ENCODE assay signal across 21 cellular contexts in genomic region chr3:3708769-3709115, GRCh38.
"Had no signal": no experiment of that assay in that cellular context is flagged by ENCODE, and none has a peak within 500 bp of the region (broad histone marks: within the 10 kb centered on the region; RNA-seq: fewer than 3 reads in every experiment).

No MANE protein-coding gene starts in this region.

- H3K27me3 ChIP-seq: brain microvascular endothelial cell, esophagus muscularis mucosa, sigmoid colon had no signal

- H3K4me3 Mint-ChIP-seq: activated CD4-positive, alpha-beta T cell treated with anti-CD3 and anti-CD28 coated beads, Interleukin-2, amount 10 ng/mL, durations not matched to agents 7 days and 5 days; activated CD8-positive, alpha-beta T cell treated with anti-CD3 and anti-CD28 coated beads, Interleukin-2, amount 10 ng/mL, durations not matched to agents 7 days and 5 days; activated T-helper 1 cell treated with anti-CD3 and anti-CD28 coated beads, Interleukin-12 subunit alpha, Interleukin-12 subunit beta, Interleukin-2, Interleukin-4 antibody, amounts not matched to agents 30 ng/mL and 10 ng/mL and 1 ng/mL, durations not matched to agents 14 hours and 24 hours and 36 hours; dendritic cell treated with granulocyte-macrophage colony-stimulating factor and Interleukin-4, amounts not matched to agents 40 ng/mL and 50 ng/mL, for 4 days had no signal

- DNase-seq: activated CD4-positive, alpha-beta T cell treated with anti-CD3 and anti-CD28 coated beads, Interleukin-2, amount 10 ng/mL, durations not matched to agents 7 days and 5 days; activated CD4-positive, CD25-positive, alpha-beta regulatory T cell treated with anti-CD3 and anti-CD28 coated beads, Interleukin-2, amount 50 U/mL, for 72 hours; activated CD8-positive, alpha-beta T cell treated with anti-CD3 and anti-CD28 coated beads, Interleukin-2, amount 10 ng/mL, durations not matched to agents 7 days and 5 days; activated gamma-delta T cell; activated naive CD4-positive, alpha-beta T cell treated with anti-CD3 and anti-CD28 coated beads, Interleukin-2, amount 50 U/mL, for 16 hours; aorta; brain microvascular endothelial cell; caudate nucleus; effector CD4-positive, alpha-beta T cell; glutamatergic neuron; hippocampal formation; left ventricle myocardium superior; occipital lobe; posterior cingulate gyrus; sigmoid colon; stimulated activated CD4-positive, alpha-beta T cell treated with anti-CD3 and anti-CD28 coated beads, Interleukin-4, amount 100 ng/mL, for 1 hour; stimulated activated naive CD4-positive, alpha-beta T cell treated with Interleukin-2 at 50 U/mL for 16 hours had no signal

- H3K27ac Mint-ChIP-seq: activated CD4-positive, alpha-beta T cell treated with anti-CD3 and anti-CD28 coated beads, Interleukin-2, amount 10 ng/mL, durations not matched to agents 7 days and 5 days; activated CD8-positive, alpha-beta T cell treated with anti-CD3 and anti-CD28 coated beads, Interleukin-2, amount 10 ng/mL, durations not matched to agents 7 days and 5 days; activated T-helper 1 cell treated with anti-CD3 and anti-CD28 coated beads, Interleukin-12 subunit alpha, Interleukin-12 subunit beta, Interleukin-2, Interleukin-4 antibody, amounts not matched to agents 30 ng/mL and 10 ng/mL and 1 ng/mL, durations not matched to agents 14 hours and 24 hours and 36 hours; dendritic cell treated with granulocyte-macrophage colony-stimulating factor and Interleukin-4, amounts not matched to agents 40 ng/mL and 50 ng/mL, for 4 days had no signal

- H3K27me3 Mint-ChIP-seq: activated CD4-positive, alpha-beta T cell treated with anti-CD3 and anti-CD28 coated beads, Interleukin-2, amount 10 ng/mL, durations not matched to agents 7 days and 5 days; dendritic cell treated with granulocyte-macrophage colony-stimulating factor and Interleukin-4, amounts not matched to agents 40 ng/mL and 50 ng/mL, for 4 days had no signal

- ATAC-seq: activated CD8-positive, alpha-beta T cell treated with anti-CD3 and anti-CD28 coated beads, Interleukin-2, amount 10 ng/mL, durations not matched to agents 7 days and 5 days; left ventricle myocardium superior had no signal

- H3K9me3 ChIP-seq: esophagus muscularis mucosa, sigmoid colon had no signal

- H3K9me3 Mint-ChIP-seq: activated CD4-positive, alpha-beta T cell treated with anti-CD3 and anti-CD28 coated beads, Interleukin-2, amount 10 ng/mL, durations not matched to agents 7 days and 5 days; activated T-helper 1 cell treated with anti-CD3 and anti-CD28 coated beads, Interleukin-12 subunit alpha, Interleukin-12 subunit beta, Interleukin-2, Interleukin-4 antibody, amounts not matched to agents 30 ng/mL and 10 ng/mL and 1 ng/mL, durations not matched to agents 14 hours and 24 hours and 36 hours had no signal

- H3K36me3 ChIP-seq: brain microvascular endothelial cell, esophagus muscularis mucosa, sigmoid colon had no signal

- H3K27ac ChIP-seq: brain microvascular endothelial cell, esophagus muscularis mucosa, sigmoid colon, VCaP had no signal

- H3K4me1 Mint-ChIP-seq: activated CD4-positive, alpha-beta T cell treated with anti-CD3 and anti-CD28 coated beads, Interleukin-2, amount 10 ng/mL, durations not matched to agents 7 days and 5 days had no signal

- H3K4me3 ChIP-seq: esophagus muscularis mucosa, sigmoid colon had no signal
